ENCODE assay signal across 1 cellular context in the genomic region with DNA sequence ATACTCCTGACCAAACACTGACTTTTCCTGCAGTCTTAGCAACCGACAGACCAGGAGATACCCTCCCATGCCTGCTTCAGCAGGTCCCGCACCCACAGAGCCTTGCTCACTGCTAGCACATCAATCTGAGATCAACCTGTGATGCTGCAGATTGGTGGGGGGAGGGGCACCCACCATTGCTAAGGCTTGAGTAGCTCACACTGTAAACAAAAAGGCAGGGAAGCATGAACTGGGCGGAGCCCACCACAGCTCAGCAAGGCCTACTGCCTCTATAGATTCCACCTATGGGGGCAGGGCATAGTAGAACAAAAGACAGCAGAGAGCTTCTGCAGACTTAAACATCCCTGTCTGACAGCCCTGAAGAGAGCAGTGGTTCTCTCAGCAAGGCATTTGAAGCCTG.
TF ChIP-seq lines count a peak whose summit lies in the region.

No MANE protein-coding gene starts in this region.

TF ChIP-seq in HepG2, 621 proteins besides CTCF, POLR2A, EP300 and RAD21 (continued from another document):
- TF ChIP-seq ZBTB10 (CRISPR knock-in tag; IDR thresholded peaks at IDR 0.05; ENCODE audit: borderline replicate concordance): no peak
- TF ChIP-seq ZNF281 (CRISPR knock-in tag; IDR thresholded peaks at IDR 0.05; ENCODE audit: borderline replicate concordance): peak; percentile 41; the same call in 1 of the 2 replicates
